In the genomic region with DNA sequence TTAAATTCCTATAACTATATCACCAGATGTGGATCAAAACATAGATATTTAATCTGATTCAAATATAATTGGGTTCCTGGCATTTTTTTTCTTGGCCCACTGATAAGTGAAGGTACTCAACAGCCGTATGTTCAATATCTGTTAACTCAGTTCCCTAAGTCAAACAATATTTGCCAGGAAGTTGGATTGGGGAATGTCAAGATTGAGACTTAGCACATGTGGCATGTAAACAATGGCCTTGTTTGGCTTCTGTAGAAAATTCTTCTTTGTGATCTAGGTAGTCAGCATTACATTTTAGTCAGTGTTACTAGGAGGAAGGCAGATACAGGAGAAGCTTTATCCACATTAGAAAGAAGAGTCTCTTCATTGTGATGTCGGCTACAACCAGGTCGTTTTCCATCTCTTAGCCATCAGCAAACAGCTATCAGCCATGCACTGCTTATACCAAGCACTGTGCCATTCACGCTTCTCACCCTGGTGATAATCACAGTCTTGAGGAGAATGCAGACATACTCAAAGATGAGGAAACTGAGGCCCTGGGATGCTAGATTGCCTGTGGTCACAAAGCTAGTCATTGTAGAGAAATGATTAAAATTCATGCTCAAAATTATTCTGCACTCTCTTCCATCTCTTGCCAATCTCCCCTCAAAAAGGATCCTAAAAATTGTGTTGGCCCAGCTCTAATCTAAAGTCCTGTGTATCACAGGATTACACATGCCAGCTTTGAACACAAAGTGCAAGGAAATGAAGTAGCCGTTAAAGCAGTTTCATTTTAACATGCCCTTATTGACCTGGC, we compare ENCODE assay signal across 8 cellular contexts. TPM values are rescaled to one million over a fixed set of nuclear protein-coding genes. Genes with fewer than 3 reads are reported as not detected.
DNase-seq lines count a peak whose midpoint lies in the region; ATAC-seq, FAIRE-seq and TF ChIP-seq lines count a peak whose summit lies in the region.

No MANE protein-coding gene starts in this region.

- no peaks in the 10 kb centered on the region for H3K9me1 ChIP-seq in keratinocyte (ENCODE audit: control insufficient read depth, extremely low read depth, insufficient read depth, low read length)

- peaks cover 52% of the 10 kb centered on the region for H3K4me1 Mint-ChIP-seq in stimulated activated naive CD8-positive, alpha-beta T cell treated with anti-CD3 and anti-CD28 coated beads, Interleukin-15, Interleukin-2, amounts not matched to agents 100 ng/mL and 50 ng/mL, for 24 hours (ENCODE audit: low read depth)
- peaks cover 40% of the 10 kb centered on the region for H3K4me1 Mint-ChIP-seq in activated T-helper 1 cell treated with anti-CD3 and anti-CD28 coated beads, Interleukin-12 subunit alpha, Interleukin-12 subunit beta, Interleukin-2, Interleukin-4 antibody, amounts not matched to agents 30 ng/mL and 10 ng/mL and 1 ng/mL, durations not matched to agents 14 hours and 24 hours and 36 hours (ENCODE audit: low read depth)
- H3K4me1 Mint-ChIP-seq in CD8-positive, alpha-beta T cell (ENCODE audit: low read depth), result peaks cover 6% of the 10 kb centered on the region

- no peaks in the 10 kb centered on the region for H3K9me3 Mint-ChIP-seq in stimulated activated naive CD8-positive, alpha-beta T cell treated with anti-CD3 and anti-CD28 coated beads, Interleukin-15, Interleukin-2, amounts not matched to agents 100 ng/mL and 50 ng/mL, for 24 hours
- no peaks in the 10 kb centered on the region for H3K9me3 Mint-ChIP-seq in activated T-helper 1 cell treated with anti-CD3 and anti-CD28 coated beads, Interleukin-12 subunit alpha, Interleukin-12 subunit beta, Interleukin-2, Interleukin-4 antibody, amounts not matched to agents 30 ng/mL and 10 ng/mL and 1 ng/mL, durations not matched to agents 14 hours and 24 hours and 36 hours
- H3K9me3 Mint-ChIP-seq in CD8-positive, alpha-beta T cell, result no peaks in the 10 kb centered on the region

- POLR2A ChIA-PET in CD8-positive, alpha-beta T cell (lab: Charles Lee), result interaction anchor here (0.5 kb wide), 1 partner anchor 1086 kb away, joined by 3 read pairs; no protein-coding TSS in a partner anchor

- CTCF ChIA-PET in CD8-positive, alpha-beta T cell (lab: Charles Lee), result no interaction called here

- dilution Hi-C loops in keratinocyte (cut with MboI; ENCODE audit: extremely low pct_ligation_motif_present, low sequenced_read_pairs), result no loop called here

- no peak for ATAC-seq in stimulated activated naive CD8-positive, alpha-beta T cell treated with anti-CD3 and anti-CD28 coated beads, Interleukin-15, Interleukin-2, amounts not matched to agents 100 U/mL and 50 U/mL, for 24 hours
- ATAC-seq in upper lobe of right lung, result no peak
- no peak for ATAC-seq in CD8-positive, alpha-beta T cell

- H3K9me3 ChIP-seq in keratinocyte (ENCODE audit: control insufficient read depth, low read depth, low read length) (no peaks in the 10 kb centered on the region), upper lobe of right lung (no peaks in the 10 kb centered on the region)
- H3K9me3 ChIP-seq in CD8-positive, alpha-beta T cell (ENCODE audit: low read length), result no peaks in the 10 kb centered on the region

- H2AFZ ChIP-seq in keratinocyte (ENCODE audit: control insufficient read depth, low read length), result peak overlapping the region; percentile 77

- H3K27ac Mint-ChIP-seq in stimulated activated naive CD8-positive, alpha-beta T cell treated with anti-CD3 and anti-CD28 coated beads, Interleukin-15, Interleukin-2, amounts not matched to agents 100 ng/mL and 50 ng/mL, for 24 hours, result peak overlapping the region; percentile 80
- peak overlapping the region; percentile 86 for H3K27ac Mint-ChIP-seq in activated T-helper 1 cell treated with anti-CD3 and anti-CD28 coated beads, Interleukin-12 subunit alpha, Interleukin-12 subunit beta, Interleukin-2, Interleukin-4 antibody, amounts not matched to agents 30 ng/mL and 10 ng/mL and 1 ng/mL, durations not matched to agents 14 hours and 24 hours and 36 hours
- H3K27ac Mint-ChIP-seq in CD8-positive, alpha-beta T cell, result no peak overlapping the region

- H3K79me2 ChIP-seq in keratinocyte (ENCODE audit: control insufficient read depth, insufficient read depth, low read length), result no peaks in the 10 kb centered on the region

- H3K4me1 ChIP-seq in keratinocyte (ENCODE audit: control insufficient read depth, extremely low read depth, insufficient read depth, low read length) (peaks cover 30% of the 10 kb centered on the region), upper lobe of right lung (no peaks in the 10 kb centered on the region)
- no peaks in the 10 kb centered on the region for H3K4me1 ChIP-seq in CD8-positive, alpha-beta T cell (ENCODE audit: insufficient read depth, low read length)

- no peaks in the 10 kb centered on the region for H4K20me1 ChIP-seq in keratinocyte (ENCODE audit: control insufficient read depth, extremely low read depth, insufficient read depth, low read length)

- DNase-seq in stimulated activated naive CD8-positive, alpha-beta T cell treated with anti-CD3 and anti-CD28 coated beads, Interleukin-15, Interleukin-2, amounts not matched to agents 100 U/mL and 50 U/mL, for 24 hours, result no peak
- DNase-seq in activated T-helper 1 cell treated with anti-CD3 and anti-CD28 coated beads, Interleukin-12 subunit alpha, Interleukin-12 subunit beta, Interleukin-2, Interleukin-4 antibody, amounts not matched to agents 30 ng/mL and 10 ng/mL and 1 ng/mL, durations not matched to agents 14 hours and 24 hours and 36 hours (ENCODE audit: low spot score), result no peak
- DNase-seq in keratinocyte (ENCODE audit: low read depth, low spot score) (no peak), upper lobe of right lung (no peak), Ammon's horn (ENCODE audit: low spot score) (no peak), hippocampal formation (lab: John Stamatoyannopoulos, UW) (no peak)
- DNase-seq in CD8-positive, alpha-beta T cell, result no peak

- peak overlapping the region; percentile 78 for H3K27ac ChIP-seq in keratinocyte (ENCODE audit: control insufficient read depth, insufficient read depth, low read length)
- H3K27ac ChIP-seq in upper lobe of right lung, result peak overlapping the region; percentile 34
- no peak overlapping the region for H3K27ac ChIP-seq in CD8-positive, alpha-beta T cell (ENCODE audit: low read depth, low read length)

- peak overlapping the region; percentile 60 for H3K4me3 Mint-ChIP-seq in stimulated activated naive CD8-positive, alpha-beta T cell treated with anti-CD3 and anti-CD28 coated beads, Interleukin-15, Interleukin-2, amounts not matched to agents 100 ng/mL and 50 ng/mL, for 24 hours
- peak overlapping the region; percentile 57 for H3K4me3 Mint-ChIP-seq in activated T-helper 1 cell treated with anti-CD3 and anti-CD28 coated beads, Interleukin-12 subunit alpha, Interleukin-12 subunit beta, Interleukin-2, Interleukin-4 antibody, amounts not matched to agents 30 ng/mL and 10 ng/mL and 1 ng/mL, durations not matched to agents 14 hours and 24 hours and 36 hours
- no peak overlapping the region for H3K4me3 Mint-ChIP-seq in CD8-positive, alpha-beta T cell

- intact Hi-C loops in activated T-helper 1 cell treated with anti-CD3 and anti-CD28 coated beads, Interleukin-12 subunit alpha, Interleukin-12 subunit beta, Interleukin-2, Interleukin-4 antibody, amounts not matched to agents 30 ng/mL and 10 ng/mL and 1 ng/mL, durations not matched to agents 14 hours and 24 hours and 36 hours (cut with micrococcal nuclease), result loop anchor here (1.0 to 5.0 kb wide), 13 partner anchors 11 to 1197 kb away; partner anchors contain the start of genes ACVR1C, CCDC148, CYTIP and NR4A2
- intact Hi-C loops in upper lobe of right lung (cut with DNase I), result no loop called here
- intact Hi-C loops in CD8-positive, alpha-beta T cell (cut with DNase I, micrococcal nuclease), result no loop called here

- H3K4me3 ChIP-seq in keratinocyte (ENCODE audit: control insufficient read depth in 2 of 3, extremely low read depth in 1 of 3, insufficient read depth in 2 of 3, low read depth in 1 of 3, low read length in 3 of 3) (peak overlapping the region in 2 of 3 experiments; percentile 15 to 31), upper lobe of right lung (peak overlapping the region; percentile 23)
- no peak overlapping the region for H3K4me3 ChIP-seq in CD8-positive, alpha-beta T cell (ENCODE audit: low read depth, low read length)

- peaks cover 13% of the 10 kb centered on the region for H3K27me3 Mint-ChIP-seq in stimulated activated naive CD8-positive, alpha-beta T cell treated with anti-CD3 and anti-CD28 coated beads, Interleukin-15, Interleukin-2, amounts not matched to agents 100 ng/mL and 50 ng/mL, for 24 hours
- H3K27me3 Mint-ChIP-seq in activated T-helper 1 cell treated with anti-CD3 and anti-CD28 coated beads, Interleukin-12 subunit alpha, Interleukin-12 subunit beta, Interleukin-2, Interleukin-4 antibody, amounts not matched to agents 30 ng/mL and 10 ng/mL and 1 ng/mL, durations not matched to agents 14 hours and 24 hours and 36 hours (ENCODE audit: insufficient read depth), result peaks cover 2% of the 10 kb centered on the region
- H3K27me3 Mint-ChIP-seq in CD8-positive, alpha-beta T cell (ENCODE audit: low read depth), result peaks cover 4% of the 10 kb centered on the region

- no peaks in the 10 kb centered on the region for H3K36me3 ChIP-seq in keratinocyte (ENCODE audit: control insufficient read depth in 2 of 2, extremely low read depth in 1 of 2, insufficient read depth in 2 of 2, low read length in 2 of 2)
- H3K36me3 ChIP-seq in upper lobe of right lung, result no peaks in the 10 kb centered on the region
- no peaks in the 10 kb centered on the region for H3K36me3 ChIP-seq in CD8-positive, alpha-beta T cell (ENCODE audit: insufficient read depth, low read length)

- H3K36me3 Mint-ChIP-seq in stimulated activated naive CD8-positive, alpha-beta T cell treated with anti-CD3 and anti-CD28 coated beads, Interleukin-15, Interleukin-2, amounts not matched to agents 100 ng/mL and 50 ng/mL, for 24 hours (ENCODE audit: low read depth), result no peaks in the 10 kb centered on the region
- H3K36me3 Mint-ChIP-seq in activated T-helper 1 cell treated with anti-CD3 and anti-CD28 coated beads, Interleukin-12 subunit alpha, Interleukin-12 subunit beta, Interleukin-2, Interleukin-4 antibody, amounts not matched to agents 30 ng/mL and 10 ng/mL and 1 ng/mL, durations not matched to agents 14 hours and 24 hours and 36 hours (ENCODE audit: low read depth), result peaks cover 4% of the 10 kb centered on the region
- H3K36me3 Mint-ChIP-seq in CD8-positive, alpha-beta T cell, result no peaks in the 10 kb centered on the region

- no peaks in the 10 kb centered on the region for H3K27me3 ChIP-seq in keratinocyte (ENCODE audit: control insufficient read depth, extremely low read depth, insufficient read depth, low read length)
- no peaks in the 10 kb centered on the region for H3K27me3 ChIP-seq in upper lobe of right lung
- no peaks in the 10 kb centered on the region for H3K27me3 ChIP-seq in CD8-positive, alpha-beta T cell (ENCODE audit: insufficient read depth, low read length)

- H3K4me2 ChIP-seq in keratinocyte (ENCODE audit: control insufficient read depth, extremely low read depth, insufficient read depth, low read depth, low read length), result peak overlapping the region; percentile 74

- H3K9ac ChIP-seq in keratinocyte (ENCODE audit: control insufficient read depth, extremely low read depth, insufficient read depth, low read length), result peak overlapping the region; percentile 58

- TF ChIP-seq CTCF in keratinocyte (optimal IDR thresholded peaks at IDR 0.05 in 1 of 3, IDR thresholded peaks at IDR 0.05 in 1 of 3, conservative IDR thresholded peaks at IDR 0.05 in 1 of 3; ENCODE audit: extremely low read depth in 1 of 3, insufficient read depth in 2 of 3, low read length in 3 of 3) (no peak), upper lobe of right lung (IDR thresholded peaks at IDR 0.05) (no peak)
- TF ChIP-seq CTCF in CD8-positive, alpha-beta T cell (IDR thresholded peaks at IDR 0.05), result no peak

- peak; percentile 55 for FAIRE-seq in keratinocyte (lab: Jason Lieb, UNC)

RNA-seq across cellular contexts. Expression of gene GALNT5, which starts 3.1 kb away (rescaled TPM):
- total RNA-seq in activated T-helper 1 cell treated with anti-CD3 and anti-CD28 coated beads, Interleukin-12 subunit alpha, Interleukin-12 subunit beta, Interleukin-2, Interleukin-4 antibody, amounts not matched to agents 30 ng/mL and 10 ng/mL and 1 ng/mL, durations not matched to agents 14 hours and 24 hours and 36 hours, result not detected in 2 replicates
- polyA plus RNA-seq in keratinocyte, result 6.8 to 10.9 TPM (median 8.3 TPM) in 3 replicates
- polyA plus RNA-seq in keratinocyte (2011; ENCODE audit: low read depth), result 1.2 TPM
- polyA plus RNA-seq in keratinocyte (2011; cell fraction: cytosol; rRNA removed), result 1.9 and 3.5 TPM in 2 replicates
- polyA plus RNA-seq in keratinocyte (2011; cell fraction: nucleus; rRNA removed), result 16.1 and 22.3 TPM in 2 replicates
- polyA plus RNA-seq in keratinocyte (2012; ENCODE audit: low replicate concordance), result 1.6 and 7.6 TPM in 2 replicates
- polyA minus RNA-seq in keratinocyte, result 3.3 to 8.4 TPM (median 6.6 TPM) in 3 replicates
- polyA minus RNA-seq in keratinocyte (2011; cell fraction: cytosol; rRNA and poly(A)+ RNA removed), result 5.0 TPM
- 16.7 and 28.2 TPM in 2 replicates for polyA minus RNA-seq in keratinocyte (2011; cell fraction: nucleus; rRNA and poly(A)+ RNA removed)
- total RNA-seq in upper lobe of right lung, result 40.2 TPM
- total RNA-seq in CD8-positive, alpha-beta T cell, result not detected

Comparison
In these comparisons a context has a peak if more than half of its experiments do, and no peak if none do; other contexts are left out.
1. RNA of gene GALNT5, which starts 3.1 kb away (total RNA-seq): 40.2 TPM in upper lobe of right lung (single experiment); not detected in activated T-helper 1 cell treated with anti-CD3 and anti-CD28 coated beads, Interleukin-12 subunit alpha, Interleukin-12 subunit beta, Interleukin-2, Interleukin-4 antibody, amounts not matched to agents 30 ng/mL and 10 ng/mL and 1 ng/mL, durations not matched to agents 14 hours and 24 hours and 36 hours and not detected in CD8-positive, alpha-beta T cell; every median in the first group is over 10 times any median in the second.